Comparison of ENCODE assay signal across 1 cellular context in genomic region chr10:46536171-46536570, GRCh38.
TF ChIP-seq lines count a peak whose summit lies in the region.

No MANE protein-coding gene starts in this region.

TF ChIP-seq in H1, 55 proteins besides CTCF, POLR2A, EP300 and RAD21 (continued from another document):
- TF ChIP-seq NANOG (IDR thresholded peaks at IDR 0.05; ENCODE audit: insufficient read depth, low read depth, low read length, poor library complexity, severe bottlenecking) (no peak), EZH2 (IDR thresholded peaks at IDR 0.05; ENCODE audit: low read depth, low read length, severe bottlenecking) (no peak), RFX5 (IDR thresholded peaks at IDR 0.05; ENCODE audit: borderline replicate concordance, low read depth, low read length) (no peak), BRCA1 (IDR thresholded peaks at IDR 0.05; ENCODE audit: low read depth, low read length) (no peak), SP1 (IDR thresholded peaks at IDR 0.05; ENCODE audit: low read depth, low read length) (no peak), SIRT6 (IDR thresholded peaks at IDR 0.05; ENCODE audit: low read length) (no peak), ASH2L (IDR thresholded peaks at IDR 0.05; ENCODE audit: low read length) (no peak), SAP30 (IDR thresholded peaks at IDR 0.05; ENCODE audit: insufficient read depth, insufficient replicate concordance, low read length) (no peak), CHD2 (IDR thresholded peaks at IDR 0.05; ENCODE audit: low read length) (no peak), KDM5A (IDR thresholded peaks at IDR 0.05; ENCODE audit: low read length) (no peak), BACH1 (IDR thresholded peaks at IDR 0.05; ENCODE audit: low read length) (no peak), RXRA (IDR thresholded peaks at IDR 0.05; ENCODE audit: insufficient read depth, low read depth, low read length) (no peak)
